ENCODE assay signal across 8 cellular contexts in genomic region chr5:149581192-149581861, GRCh38. TPM values are rescaled to one million over a fixed set of nuclear protein-coding genes. Genes with fewer than 3 reads are reported as not detected.
DNase-seq lines count a peak whose midpoint lies in the region; ATAC-seq and TF ChIP-seq lines count a peak whose summit lies in the region.

A gene with protein sequence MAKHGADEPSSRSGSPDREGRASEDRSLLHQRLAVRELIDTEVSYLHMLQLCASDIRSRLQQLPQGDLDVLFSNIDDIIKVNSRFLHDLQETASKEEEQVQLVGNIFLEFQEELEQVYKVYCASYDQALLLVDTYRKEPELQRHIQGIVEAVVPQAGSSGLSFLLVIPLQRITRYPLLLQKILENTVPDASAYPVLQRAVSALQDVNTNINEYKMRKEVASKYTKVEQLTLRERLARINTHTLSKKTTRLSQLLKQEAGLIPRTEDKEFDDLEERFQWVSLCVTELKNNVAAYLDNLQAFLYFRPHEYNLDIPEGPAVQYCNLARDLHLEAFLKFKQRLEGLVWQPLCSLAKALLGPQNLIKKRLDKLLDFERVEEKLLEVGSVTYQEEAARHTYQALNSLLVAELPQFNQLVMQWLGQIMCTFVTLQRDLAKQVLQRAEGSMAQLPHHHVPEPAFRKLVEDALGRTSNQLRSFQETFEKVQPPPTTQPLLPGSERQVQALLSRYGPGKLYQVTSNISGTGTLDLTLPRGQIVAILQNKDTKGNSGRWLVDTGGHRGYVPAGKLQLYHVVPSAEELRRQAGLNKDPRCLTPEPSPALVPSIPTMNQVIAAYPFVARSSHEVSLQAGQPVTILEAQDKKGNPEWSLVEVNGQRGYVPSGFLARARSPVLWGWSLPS (plus strand): TSS chr5:149581498. CDS start chr5:149597770, 16,272 bp downstream.

- no peaks in the 10 kb centered on the region for H3K36me3 Mint-ChIP-seq in activated B cell treated with CpG ODN at 0.5 μM for 24 hours (ENCODE audit: low read depth)

- H3K27ac ChIP-seq in cingulate gyrus (ENCODE audit: low read depth, low read length) (peak within 1 kb of the TSS; percentile 96), layer of hippocampus (ENCODE audit: low read depth, low read length) (peak within 1 kb of the TSS; percentile 93)

- peaks cover 4% of the 10 kb centered on the region; the same call in 1 of the 2 replicates for H3K9me3 ChIP-seq in MG63

- H3K27ac Mint-ChIP-seq in activated B cell treated with CpG ODN at 0.5 μM for 24 hours, result no peak within 1 kb of the TSS

- peaks cover 16% of the 10 kb centered on the region for H3K27me3 Mint-ChIP-seq in activated B cell treated with CpG ODN at 0.5 μM for 24 hours

- CTCF ChIA-PET in activated B cell treated with CpG ODN at 0.5 μM for 24 hours (lab: Charles Lee), result no interaction called here

- no peaks in the 10 kb centered on the region for H3K36me3 ChIP-seq in MG63

- DNase-seq in COLO829 (ENCODE audit: low spot score), result peak; percentile 13
- DNase-seq in MG63, result peak; percentile 78
- peak; percentile 34 for DNase-seq in activated B cell treated with CpG ODN at 0.5 μM for 24 hours
- peak; percentile 56 for DNase-seq in stimulated activated CD4-positive, alpha-beta T cell treated with anti-CD3 and anti-CD28 coated beads, Interleukin-12 subunit alpha, Interleukin-12 subunit beta, amount 100 ng/mL, for 4 hours

- POLR2A ChIA-PET in activated B cell treated with CpG ODN at 0.5 μM for 24 hours (lab: Charles Lee), result interaction anchor here (0.8 to 1.5 kb wide), 2 partner anchors 30 to 37 kb away, joined by 4 to 5 read pairs; partner anchors contain the start of gene CSNK1A1

- H3K27me3 ChIP-seq in MG63 (no peaks in the 10 kb centered on the region), layer of hippocampus (ENCODE audit: control insufficient read depth, insufficient read depth, low read length) (no peaks in the 10 kb centered on the region)

- no peak for TF ChIP-seq CTCF in activated B cell treated with CpG ODN at 0.5 μM for 24 hours (IDR thresholded peaks at IDR 0.05)

- intact Hi-C loops in activated B cell treated with CpG ODN at 0.5 μM for 24 hours (cut with micrococcal nuclease), result loop anchor here (2.0 kb wide), 1 partner anchor 37 kb away; no protein-coding TSS in a partner anchor

- peaks cover 8% of the 10 kb centered on the region for H3K4me1 Mint-ChIP-seq in activated B cell treated with CpG ODN at 0.5 μM for 24 hours

- H3K9me3 Mint-ChIP-seq in activated B cell treated with CpG ODN at 0.5 μM for 24 hours, result no peaks in the 10 kb centered on the region

- H3K4me3 Mint-ChIP-seq in activated B cell treated with CpG ODN at 0.5 μM for 24 hours, result peak within 1 kb of the TSS; percentile 73

- peak; percentile 62 for ATAC-seq in activated B cell treated with CpG ODN at 0.5 μM for 24 hours (ENCODE audit: low read depth)
- ATAC-seq in GM19035 (IDR thresholded peaks at IDR 0.05; ENCODE audit: unreplicated experiment), result no peak
- no peak for ATAC-seq in GM18870 (IDR thresholded peaks at IDR 0.05; ENCODE audit: unreplicated experiment)

- peak within 1 kb of the TSS; percentile 33 for H3K4me3 ChIP-seq in MG63

RNA-seq across cellular contexts. Expression of the gene that starts here (rescaled TPM):
- total RNA-seq in MG63 (2014; rRNA removed; shearing (Covaris generic); ENCODE audit: low replicate concordance), result 0.17 and 1.1 TPM in 2 replicates
- 0.88 and 1.1 TPM in 2 replicates for total RNA-seq in activated B cell treated with CpG ODN at 0.5 μM for 24 hours

Comparison
In these comparisons a context has a peak if more than half of its experiments do, and no peak if none do; other contexts are left out.
1. DNase-seq: peak in every context shown above with its lines; median percentile 78 in MG63; 56 in stimulated activated CD4-positive, alpha-beta T cell treated with anti-CD3 and anti-CD28 coated beads, Interleukin-12 subunit alpha, Interleukin-12 subunit beta, amount 100 ng/mL, for 4 hours; 34 in activated B cell treated with CpG ODN at 0.5 μM for 24 hours; 13 in COLO829.